In the genomic region with DNA sequence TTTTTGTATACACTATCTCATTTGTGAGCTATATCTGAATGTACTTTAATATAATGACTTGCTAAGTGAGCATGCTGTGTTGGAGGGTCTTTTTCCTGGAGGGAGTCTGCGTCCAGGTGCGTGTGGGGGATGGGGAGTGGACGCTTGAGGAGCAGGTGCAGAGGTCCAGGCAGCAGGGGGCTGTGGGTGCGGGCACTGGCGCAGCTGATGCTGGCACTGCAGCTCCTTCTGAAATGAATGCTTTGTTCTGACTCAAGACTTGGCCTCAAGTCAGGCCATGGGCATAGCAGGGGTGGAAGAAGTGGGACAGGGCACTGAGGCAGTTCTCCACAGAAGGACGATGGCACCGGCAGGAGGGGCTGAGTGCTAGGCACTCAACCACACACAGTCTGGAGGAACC, we compare ENCODE assay signal across 25 cellular contexts.
DNase-seq lines count a peak whose midpoint lies in the region; ATAC-seq and TF ChIP-seq lines count a peak whose summit lies in the region.
"Had no signal": no experiment of that assay in that cellular context is flagged by ENCODE, and none has a peak within 500 bp of the region (broad histone marks: within the 10 kb centered on the region; RNA-seq: fewer than 3 reads in every experiment).

No MANE protein-coding gene starts in this region.

- no peak for TF ChIP-seq CTCF in GM10248 (IDR thresholded peaks at IDR 0.05; ENCODE audit: control extremely low read depth, extremely low read depth, low read depth, missing control alignments)

- CTCF ChIA-PET in GM10248 (lab: Yijun Ruan, JAX) = no interaction called here

- intact Hi-C loops in head of caudate nucleus (cut with DNase I) = no loop called here

- ATAC-seq in esophagus mucosa (no peak), HG02870 (IDR thresholded peaks at IDR 0.05; ENCODE audit: unreplicated experiment) (no peak)
- ATAC-seq: HCT116, Right ventricle myocardium inferior had no signal

- POLR2A ChIA-PET in GM10248 (lab: Yijun Ruan, JAX) = no interaction called here

- DNase-seq in NCI-H1092 treated with DMSO at 0.1 percent for 48 hours (lab: John Stamatoyannopoulos, UW) (peak; percentile 79), NCI-H345 treated with DMSO at 0.1 percent for 48 hours (lab: John Stamatoyannopoulos, UW; ENCODE audit: unreplicated experiment) (peak; percentile 24), head of caudate nucleus (peak in 31 of 42 donors; percentile 6 to 73 (median 34)), putamen (ENCODE audit: low spot score) (peak; percentile 3), GM10248 (ENCODE audit: extremely low spot score) (no peak), SK-N-DZ (ENCODE audit: low spot score) (no peak)
- DNase-seq: BE2C; CD8-positive, alpha-beta memory T cell; DMS 273 treated with DMSO at 0.1 percent for 48 hours; DMS79; EL; GF-D8; IMR-90; KG1; MG63; NCI-H146; NCI-H2029; NCI-H2227 treated with DMSO at 0.1 percent for 48 hours; NCI-H510A treated with DMSO at 0.1 percent for 48 hours; NCI-H774; SJCRH30 had no signal

Comparison
In these comparisons a context has a peak if more than half of its experiments do, and no peak if none do; other contexts are left out.
1. DNase-seq: peak in NCI-H1092 treated with DMSO at 0.1 percent for 48 hours (single experiment), NCI-H345 treated with DMSO at 0.1 percent for 48 hours (single experiment), head of caudate nucleus (31 of 42) and putamen (single experiment); none in GM10248 (single experiment) and SK-N-DZ (single experiment).